ENCODE assay signal across 10 cellular contexts in genomic region chr1:208177656-208178055, GRCh38.
DNase-seq lines count a peak whose midpoint lies in the region; ATAC-seq and TF ChIP-seq lines count a peak whose summit lies in the region.
"Had no signal": no experiment of that assay in that cellular context is flagged by ENCODE, and none has a peak within 500 bp of the region (broad histone marks: within the 10 kb centered on the region; RNA-seq: fewer than 3 reads in every experiment).

No MANE protein-coding gene starts in this region.

- peak overlapping the region; percentile 50 for H3K27ac ChIP-seq in lower lobe of right lung
- H3K27ac ChIP-seq: parathyroid adenoma, SJCRH30 had no signal

- no peak overlapping the region for H3K4me3 Mint-ChIP-seq in stimulated activated naive CD8-positive, alpha-beta T cell treated with anti-CD3 and anti-CD28 coated beads, Interleukin-15, amount 100 ng/mL, for 72 hours

- peaks cover 4% of the 10 kb centered on the region for H3K36me3 ChIP-seq in lower lobe of right lung

- no peaks in the 10 kb centered on the region for H3K27me3 Mint-ChIP-seq in stimulated activated naive CD8-positive, alpha-beta T cell treated with anti-CD3 and anti-CD28 coated beads, Interleukin-15, amount 100 ng/mL, for 72 hours

- no peaks in the 10 kb centered on the region for H3K9me3 ChIP-seq in lower lobe of right lung
- H3K9me3 ChIP-seq: SJCRH30 had no signal

- no peak for TF ChIP-seq CTCF in lower lobe of right lung (IDR thresholded peaks at IDR 0.05)

- no peaks in the 10 kb centered on the region for H3K27me3 ChIP-seq in lower lobe of right lung (ENCODE audit: low read depth)
- H3K27me3 ChIP-seq: SJCRH30 had no signal

- ATAC-seq in GM18868 (IDR thresholded peaks at IDR 0.05; ENCODE audit: unreplicated experiment) (peak; percentile 93), HG02884 (IDR thresholded peaks at IDR 0.05; ENCODE audit: unreplicated experiment) (peak; percentile 93), lower lobe of right lung (peak; percentile 54 to 62), HG03045 (IDR thresholded peaks at IDR 0.05; ENCODE audit: unreplicated experiment) (no peak), HG02970 (IDR thresholded peaks at IDR 0.05; ENCODE audit: low FRiP score, unreplicated experiment) (no peak)
- no peak for ATAC-seq in stimulated activated naive CD8-positive, alpha-beta T cell treated with anti-CD3 and anti-CD28 coated beads, Interleukin-15, amount 100 ng/mL, for 72 hours

- DNase-seq in NCI-H526 treated with DMSO at 0.1 percent for 48 hours (lab: John Stamatoyannopoulos, UW) = peak; percentile 92
- DNase-seq in lower lobe of right lung = no peak
- DNase-seq in activated effector memory CD4-positive, alpha-beta T cell treated with Interleukin-2 at 50 U/mL for 16 hours = no peak
- no peak for DNase-seq in stimulated activated naive CD8-positive, alpha-beta T cell treated with anti-CD3 and anti-CD28 coated beads, Interleukin-15, amount 100 ng/mL, for 72 hours

- no peaks in the 10 kb centered on the region for H3K4me1 Mint-ChIP-seq in stimulated activated naive CD8-positive, alpha-beta T cell treated with anti-CD3 and anti-CD28 coated beads, Interleukin-15, amount 100 ng/mL, for 72 hours

- H3K27ac Mint-ChIP-seq in stimulated activated naive CD8-positive, alpha-beta T cell treated with anti-CD3 and anti-CD28 coated beads, Interleukin-15, amount 100 ng/mL, for 72 hours = no peak overlapping the region

- intact Hi-C loops in lower lobe of right lung (cut with DNase I) = no loop called here

- H3K4me1 ChIP-seq in lower lobe of right lung = peaks cover 46% of the 10 kb centered on the region
- H3K4me1 ChIP-seq: parathyroid adenoma had no signal

- H3K4me3 ChIP-seq in lower lobe of right lung = no peak overlapping the region
- H3K4me3 ChIP-seq: SJCRH30 had no signal

- H3K9me3 Mint-ChIP-seq in stimulated activated naive CD8-positive, alpha-beta T cell treated with anti-CD3 and anti-CD28 coated beads, Interleukin-15, amount 100 ng/mL, for 72 hours = no peaks in the 10 kb centered on the region

Comparison
In these comparisons a context has a peak if more than half of its experiments do, and no peak if none do; other contexts are left out.
1. ATAC-seq: peak in GM18868 (single experiment), HG02884 (single experiment) and lower lobe of right lung (2 of 2); none in HG03045 (single experiment), stimulated activated naive CD8-positive, alpha-beta T cell treated with anti-CD3 and anti-CD28 coated beads, Interleukin-15, amount 100 ng/mL, for 72 hours (single experiment) and HG02970 (single experiment).